In genomic region chr10:100999742-101000601, GRCh38 we compare ENCODE assay signal across 8 cellular contexts. TPM values are rescaled to one million over a fixed set of nuclear protein-coding genes. Genes with fewer than 3 reads are reported as not detected.
DNase-seq lines count a peak whose midpoint lies in the region; ATAC-seq and TF ChIP-seq lines count a peak whose summit lies in the region.

TSS of gene LZTS2 (plus strand) at chr10:100999808. CDS start at chr10:101002539, 2,731 bp downstream.

- peak within 1 kb of the TSS; percentile 89 to 92 for H3K9ac ChIP-seq in mucosa of rectum (ENCODE audit: low read depth in 1 of 2, low read length in 2 of 2)

- H3K36me3 ChIP-seq in RWPE2 (ENCODE audit: low read depth) (peaks cover 25% of the 10 kb centered on the region), mucosa of rectum (ENCODE audit: control insufficient read depth in 2 of 2, insufficient read depth in 2 of 2, low read length in 2 of 2) (peaks cover 8 to 16% of the 10 kb centered on the region in 2 donors), vagina (peaks cover 0 to 12% of the 10 kb centered on the region in 2 donors)

- H3K4me1 ChIP-seq in RWPE2 (ENCODE audit: insufficient read depth, poor library complexity, severe bottlenecking) (peaks cover 8% of the 10 kb centered on the region), mucosa of rectum (ENCODE audit: control insufficient read depth in 2 of 2, insufficient read depth in 2 of 2, low read length in 2 of 2) (peaks cover 28 to 41% of the 10 kb centered on the region in 2 donors), vagina (peaks cover 41% of the 10 kb centered on the region)

- H3K27me3 ChIP-seq in RWPE2 (ENCODE audit: insufficient read depth, poor library complexity, severe bottlenecking) (no peaks in the 10 kb centered on the region), mucosa of rectum (ENCODE audit: control insufficient read depth in 2 of 2, insufficient read depth in 2 of 2, low read length in 2 of 2) (no peaks in the 10 kb centered on the region), vagina (no peaks in the 10 kb centered on the region)

- H3K9me3 ChIP-seq in RWPE2 (ENCODE audit: severe bottlenecking) (no peaks in the 10 kb centered on the region), mucosa of rectum (ENCODE audit: control insufficient read depth in 2 of 2, low read length in 2 of 2) (no peaks in the 10 kb centered on the region), vagina (no peaks in the 10 kb centered on the region)

- intact Hi-C loops in T-helper 1 cell treated with Interleukin-12 subunit alpha and Interleukin-12 subunit beta and Interleukin-4 antibody, amounts not matched to agents 30 ng/mL and 1 ng/mL, for 36 hours (cut with micrococcal nuclease) = loop anchor here (1.0 to 5.0 kb wide), 5 partner anchors 13 to 628 kb away; partner anchors contain the start of genes BTRC, HIF1AN, PDZD7 and SFXN3
- intact Hi-C loops in vagina (cut with DNase I) = loop anchor here (5.0 kb wide), 1 partner anchor 88 kb away; the partner anchor contains the start of gene SLF2

- TF ChIP-seq CTCF in RWPE2 (IDR thresholded peaks at IDR 0.05; ENCODE audit: poor library complexity, severe bottlenecking) = no peak
- TF ChIP-seq CTCF in vagina (IDR thresholded peaks at IDR 0.05) = no peak

- H3K27ac ChIP-seq in RWPE2 (ENCODE audit: poor library complexity, severe bottlenecking) = peak within 1 kb of the TSS; percentile 91
- H3K27ac ChIP-seq in epithelial cell of prostate = peak within 1 kb of the TSS; percentile 91
- H3K27ac ChIP-seq in mucosa of rectum (ENCODE audit: low read depth in 2 of 2, low read length in 2 of 2) = peak within 1 kb of the TSS; percentile 90 to 96
- peak within 1 kb of the TSS; percentile 100 for H3K27ac ChIP-seq in vagina

- ATAC-seq in RWPE2 (ENCODE audit: low read depth) (peak; percentile 1; the same call in 1 of the 3 replicates), HG02885 (IDR thresholded peaks at IDR 0.05; ENCODE audit: poor library complexity, unreplicated experiment) (no peak)

- TF ChIP-seq POLR2A in vagina (IDR thresholded peaks at IDR 0.05) = no peak

- H3K4me3 ChIP-seq in RWPE2 (ENCODE audit: severe bottlenecking) = peak within 1 kb of the TSS; percentile 68
- peak within 1 kb of the TSS; percentile 78 to 81 for H3K4me3 ChIP-seq in mucosa of rectum (ENCODE audit: low read length in 2 of 2)
- H3K4me3 ChIP-seq in vagina = peak within 1 kb of the TSS; percentile 79 to 92

- DNase-seq in T-helper 1 cell (no peak), RWPE2 (ENCODE audit: low spot score) (no peak), epithelial cell of prostate (ENCODE audit: low read depth, low spot score) (no peak), vagina (ENCODE audit: extremely low spot score in 2 of 2) (no peak), NCI-H1048 (lab: John Stamatoyannopoulos, UW) (no peak)

RNA-seq across cellular contexts. Expression of gene LZTS2, which starts in this region (rescaled TPM):
- total RNA-seq in T-helper 1 cell treated with Interleukin-12 subunit alpha and Interleukin-12 subunit beta and Interleukin-4 antibody, amounts not matched to agents 30 ng/mL and 1 ng/mL, for 36 hours = 17.4 and 19.2 TPM in 2 replicates
- 99.4 TPM for total RNA-seq in vagina
